In the genomic region with DNA sequence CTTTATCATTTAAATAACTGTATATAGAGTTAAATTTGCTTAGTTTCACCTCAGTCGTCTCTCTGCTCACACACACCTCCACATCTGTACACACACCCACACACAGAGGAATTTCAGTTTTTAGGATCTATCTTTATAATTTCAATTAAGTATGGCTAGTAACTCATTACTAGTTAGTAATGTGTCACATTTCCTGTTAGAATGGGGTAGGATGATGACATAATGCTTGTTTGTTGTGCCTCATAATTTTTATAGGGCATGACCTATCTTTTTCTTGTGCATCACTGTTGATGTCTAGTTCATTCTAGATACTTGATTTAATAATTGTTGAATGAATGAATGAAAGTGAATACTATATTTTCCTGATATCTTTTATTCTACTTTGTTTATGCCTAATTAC, we compare ENCODE assay signal across 25 cellular contexts.
A peak's percentile ranks its signal among the peaks of the same experiment; 100 is the strongest.
DNase-seq lines count a peak whose midpoint lies in the region; ATAC-seq and TF ChIP-seq lines count a peak whose summit lies in the region.
"Had no signal": no experiment of that assay in that cellular context is flagged by ENCODE, and none has a peak within 500 bp of the region (broad histone marks: within the 10 kb centered on the region; RNA-seq: fewer than 3 reads in every experiment).

No MANE protein-coding gene starts in this region.

- no peaks in the 10 kb centered on the region for H3K36me3 ChIP-seq in HEK293 (ENCODE audit: control insufficient read depth in 2 of 2, insufficient read depth in 1 of 2, low read length in 2 of 2)
- H3K36me3 ChIP-seq: MG63, uterus had no signal

- no peaks in the 10 kb centered on the region for H3K9me3 Mint-ChIP-seq in activated naive CD8-positive, alpha-beta T cell treated with anti-CD3 and anti-CD28 coated beads, Interleukin-2, amount 50 U/mL, for 24 hours
- H3K9me3 Mint-ChIP-seq in activated naive CD8-positive, alpha-beta T cell treated with anti-CD3 and anti-CD28 coated beads for 36 hours, result no peaks in the 10 kb centered on the region
- H3K9me3 Mint-ChIP-seq: dendritic cell treated with granulocyte-macrophage colony-stimulating factor and Interleukin-4, amounts not matched to agents 40 ng/mL and 50 ng/mL, for 4 days; immature natural killer cell; neural crest cell had no signal

- no peak for DNase-seq in activated naive CD8-positive, alpha-beta T cell treated with anti-CD3 and anti-CD28 coated beads, Interleukin-2, amount 50 U/mL, for 24 hours
- DNase-seq in activated naive CD8-positive, alpha-beta T cell treated with anti-CD3 and anti-CD28 coated beads for 36 hours, result no peak
- DNase-seq in dermis blood vessel endothelial cell (peak; percentile 30), SHP77 (lab: John Stamatoyannopoulos, UW) (no peak), AG08396 (ENCODE audit: low spot score) (no peak)
- DNase-seq in stimulated activated CD4-positive, alpha-beta T cell treated with anti-CD3 and anti-CD28 coated beads, Interleukin-15, amount 100 ng/mL, for 24 hours, result no peak
- DNase-seq: activated CD4-positive, alpha-beta T cell treated with anti-CD3 and anti-CD28 coated beads, Interleukin-2, amount 50 U/mL, for 4 hours; activated naive CD4-positive, alpha-beta T cell; aorta; caudate nucleus; foreskin melanocyte; H7; immature natural killer cell; MG63; NCI-H1436; NCI-H2107; NCI-H510A treated with DMSO at 0.1 percent for 48 hours; T-helper 2 cell; uterus had no signal

- TF ChIP-seq CTCF in HEK293 (tag by site-specific recombination; IDR thresholded peaks at IDR 0.05), result no peak

- H3K4me1 Mint-ChIP-seq in activated naive CD8-positive, alpha-beta T cell treated with anti-CD3 and anti-CD28 coated beads, Interleukin-2, amount 50 U/mL, for 24 hours, result peaks cover 8% of the 10 kb centered on the region
- H3K4me1 Mint-ChIP-seq in activated naive CD8-positive, alpha-beta T cell treated with anti-CD3 and anti-CD28 coated beads for 36 hours, result peaks cover 5% of the 10 kb centered on the region
- H3K4me1 Mint-ChIP-seq: neural crest cell had no signal

- CTCF ChIA-PET in HEK293 (lab: Yijun Ruan, JAX), result interaction anchor here (1.3 kb wide), 1 partner anchor 11 kb away, joined by 4 read pairs; no protein-coding TSS in a partner anchor

- peaks cover 15% of the 10 kb centered on the region for H3K36me3 Mint-ChIP-seq in activated naive CD8-positive, alpha-beta T cell treated with anti-CD3 and anti-CD28 coated beads, Interleukin-2, amount 50 U/mL, for 24 hours (ENCODE audit: low read depth)
- H3K36me3 Mint-ChIP-seq in activated naive CD8-positive, alpha-beta T cell treated with anti-CD3 and anti-CD28 coated beads for 36 hours, result peaks cover 15% of the 10 kb centered on the region

- H3K4me1 ChIP-seq in HEK293 (ENCODE audit: control insufficient read depth, insufficient read depth, low read length), result no peaks in the 10 kb centered on the region
- H3K4me1 ChIP-seq: uterus had no signal

- no peak overlapping the region for H3K27ac ChIP-seq in HEK293 (ENCODE audit: extremely low read depth, low read depth, low read length)
- H3K27ac ChIP-seq: hepatocyte, SK-N-MC, uterus had no signal

- no peak overlapping the region for H3K4me3 ChIP-seq in HEK293 (ENCODE audit: low read depth, low read length)
- H3K4me3 ChIP-seq: hepatocyte, MG63, SK-N-MC, uterus had no signal

- H3K4me3 Mint-ChIP-seq in activated naive CD8-positive, alpha-beta T cell treated with anti-CD3 and anti-CD28 coated beads, Interleukin-2, amount 50 U/mL, for 24 hours, result no peak overlapping the region
- H3K4me3 Mint-ChIP-seq in activated naive CD8-positive, alpha-beta T cell treated with anti-CD3 and anti-CD28 coated beads for 36 hours, result no peak overlapping the region
- H3K4me3 Mint-ChIP-seq: dendritic cell treated with granulocyte-macrophage colony-stimulating factor and Interleukin-4, amounts not matched to agents 40 ng/mL and 50 ng/mL, for 4 days; immature natural killer cell; neural crest cell had no signal

- no peak overlapping the region for H3K27ac Mint-ChIP-seq in activated naive CD8-positive, alpha-beta T cell treated with anti-CD3 and anti-CD28 coated beads, Interleukin-2, amount 50 U/mL, for 24 hours
- no peak overlapping the region for H3K27ac Mint-ChIP-seq in activated naive CD8-positive, alpha-beta T cell treated with anti-CD3 and anti-CD28 coated beads for 36 hours
- H3K27ac Mint-ChIP-seq: dendritic cell treated with granulocyte-macrophage colony-stimulating factor and Interleukin-4, amounts not matched to agents 40 ng/mL and 50 ng/mL, for 4 days had no signal

- no peaks in the 10 kb centered on the region for H3K9me3 ChIP-seq in HEK293 (ENCODE audit: control insufficient read depth, insufficient read depth, low read depth, low read length)
- H3K9me3 ChIP-seq: MG63, uterus had no signal

- POLR2A ChIA-PET in HEK293 (lab: Yijun Ruan, JAX), result no interaction called here

- no peaks in the 10 kb centered on the region for H3K27me3 Mint-ChIP-seq in activated naive CD8-positive, alpha-beta T cell treated with anti-CD3 and anti-CD28 coated beads, Interleukin-2, amount 50 U/mL, for 24 hours
- no peaks in the 10 kb centered on the region for H3K27me3 Mint-ChIP-seq in activated naive CD8-positive, alpha-beta T cell treated with anti-CD3 and anti-CD28 coated beads for 36 hours
- H3K27me3 Mint-ChIP-seq: dendritic cell treated with granulocyte-macrophage colony-stimulating factor and Interleukin-4, amounts not matched to agents 40 ng/mL and 50 ng/mL, for 4 days had no signal

- no peak for TF ChIP-seq POLR2A in GM18505 (IDR thresholded peaks at IDR 0.05; ENCODE audit: borderline replicate concordance, extremely low read depth, insufficient read depth, insufficient read length)

- peak; percentile 33 for ATAC-seq in activated naive CD8-positive, alpha-beta T cell treated with anti-CD3 and anti-CD28 coated beads, Interleukin-2, amount 50 U/mL, for 24 hours
- ATAC-seq in GM18505 (IDR thresholded peaks at IDR 0.05; ENCODE audit: unreplicated experiment), result no peak

TF ChIP-seq in HEK293, 187 proteins besides CTCF, POLR2A, EP300 and RAD21 (continues in another document):
- TF ChIP-seq GFI1B (tag by site-specific recombination; IDR thresholded peaks at IDR 0.05) (no peak), ZNF600 (tag by site-specific recombination; IDR thresholded peaks at IDR 0.05) (no peak), ZNF140 (tag by site-specific recombination; IDR thresholded peaks at IDR 0.05) (no peak), ZNF155 (tag by site-specific recombination; IDR thresholded peaks at IDR 0.05) (no peak), ZNF596 (tag by site-specific recombination; IDR thresholded peaks at IDR 0.05) (no peak), ZNF221 (tag by site-specific recombination; IDR thresholded peaks at IDR 0.05; ENCODE audit: borderline replicate concordance) (no peak), ZNF335 (tag by site-specific recombination; conservative IDR thresholded peaks at IDR 0.05) (no peak), OSR2 (tag by site-specific recombination; IDR thresholded peaks at IDR 0.05) (no peak), GLI4 (tag by site-specific recombination; IDR thresholded peaks at IDR 0.05) (no peak), REPIN1 (tag by site-specific recombination; IDR thresholded peaks at IDR 0.05; ENCODE audit: low read depth) (no peak), ZNF747 (tag by site-specific recombination; IDR thresholded peaks at IDR 0.05) (no peak), ZNF488 (tag by site-specific recombination; IDR thresholded peaks at IDR 0.05) (no peak), ZFHX2 (tag by site-specific recombination; conservative IDR thresholded peaks at IDR 0.05) (0 out of 2 replicates have a peak, but pooled peaks have one; percentile 23), KLF7 (tag by site-specific recombination; IDR thresholded peaks at IDR 0.05; ENCODE audit: borderline replicate concordance) (no peak), ZNF629 (tag by site-specific recombination; IDR thresholded peaks at IDR 0.05) (peak; percentile 38; the same call in 1 of the 2 replicates)
- TF ChIP-seq, protein P1, sequence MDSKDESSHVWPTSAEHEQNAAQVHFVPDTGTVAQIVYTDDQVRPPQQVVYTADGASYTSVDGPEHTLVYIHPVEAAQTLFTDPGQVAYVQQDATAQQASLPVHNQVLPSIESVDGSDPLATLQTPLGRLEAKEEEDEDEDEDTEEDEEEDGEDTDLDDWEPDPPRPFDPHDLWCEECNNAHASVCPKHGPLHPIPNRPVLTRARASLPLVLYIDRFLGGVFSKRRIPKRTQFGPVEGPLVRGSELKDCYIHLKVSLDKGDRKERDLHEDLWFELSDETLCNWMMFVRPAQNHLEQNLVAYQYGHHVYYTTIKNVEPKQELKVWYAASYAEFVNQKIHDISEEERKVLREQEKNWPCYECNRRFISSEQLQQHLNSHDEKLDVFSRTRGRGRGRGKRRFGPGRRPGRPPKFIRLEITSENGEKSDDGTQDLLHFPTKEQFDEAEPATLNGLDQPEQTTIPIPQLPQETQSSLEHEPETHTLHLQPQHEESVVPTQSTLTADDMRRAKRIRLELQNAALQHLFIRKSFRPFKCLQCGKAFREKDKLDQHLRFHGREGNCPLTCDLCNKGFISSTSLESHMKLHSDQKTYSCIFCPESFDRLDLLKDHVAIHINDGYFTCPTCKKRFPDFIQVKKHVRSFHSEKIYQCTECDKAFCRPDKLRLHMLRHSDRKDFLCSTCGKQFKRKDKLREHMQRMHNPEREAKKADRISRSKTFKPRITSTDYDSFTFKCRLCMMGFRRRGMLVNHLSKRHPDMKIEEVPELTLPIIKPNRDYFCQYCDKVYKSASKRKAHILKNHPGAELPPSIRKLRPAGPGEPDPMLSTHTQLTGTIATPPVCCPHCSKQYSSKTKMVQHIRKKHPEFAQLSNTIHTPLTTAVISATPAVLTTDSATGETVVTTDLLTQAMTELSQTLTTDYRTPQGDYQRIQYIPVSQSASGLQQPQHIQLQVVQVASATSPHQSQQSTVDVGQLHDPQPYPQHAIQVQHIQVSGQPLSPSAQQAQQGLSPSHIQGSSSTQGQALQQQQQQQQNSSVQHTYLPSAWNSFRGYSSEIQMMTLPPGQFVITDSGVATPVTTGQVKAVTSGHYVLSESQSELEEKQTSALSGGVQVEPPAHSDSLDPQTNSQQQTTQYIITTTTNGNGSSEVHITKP (tag by site-specific recombination; IDR thresholded peaks at IDR 0.05), result no peak
